In the genomic region with DNA sequence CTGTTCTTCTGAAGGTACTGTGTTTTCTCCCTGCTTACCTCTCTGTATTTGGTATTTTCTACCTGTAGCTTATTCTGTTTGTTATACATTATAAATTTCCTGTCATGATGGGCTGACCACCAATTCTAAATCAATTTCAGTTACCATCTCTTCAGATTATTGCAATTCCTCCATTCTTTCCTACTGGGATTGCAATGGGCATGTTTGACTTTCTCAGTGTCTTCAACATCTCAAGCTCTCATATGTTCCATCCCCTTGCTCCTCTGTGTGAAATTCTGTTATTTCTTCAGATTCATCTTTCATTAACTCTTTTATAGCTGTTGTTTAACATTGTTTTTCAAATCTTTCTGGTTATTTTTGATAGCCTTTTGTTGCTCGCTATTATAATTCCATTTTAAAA, we compare ENCODE assay signal across 23 cellular contexts.
"Had no signal": no experiment of that assay in that cellular context is flagged by ENCODE, and none has a peak within 500 bp of the region (broad histone marks: within the 10 kb centered on the region; RNA-seq: fewer than 3 reads in every experiment).

No MANE protein-coding gene starts in this region.

- H3K4me1 Mint-ChIP-seq: T-helper 17 cell, WTC11 had no signal

- H3K27me3 Mint-ChIP-seq: activated naive CD8-positive, alpha-beta T cell treated with anti-CD3 and anti-CD28 coated beads, Interleukin-2, amount 10 ng/mL, durations not matched to agents 7 days and 5 days; T-helper 17 cell had no signal

- H3K4me3 Mint-ChIP-seq: activated CD8-positive, alpha-beta T cell treated with anti-CD3 and anti-CD28 coated beads, Interleukin-2, amount 10 ng/mL, durations not matched to agents 7 days and 5 days; activated naive CD8-positive, alpha-beta T cell treated with anti-CD3 and anti-CD28 coated beads, Interleukin-2, amount 10 ng/mL, durations not matched to agents 7 days and 5 days; T-helper 17 cell; WTC11 had no signal

- DNase-seq: activated CD4-positive, alpha-beta T cell treated with anti-CD3 and anti-CD28 coated beads for 48 hours; activated CD4-positive, alpha-beta T cell treated with anti-CD3 and anti-CD28 coated beads, Interleukin-2, amount 50 U/mL, for 4 hours; activated CD4-positive, CD25-positive, alpha-beta regulatory T cell treated with anti-CD3 and anti-CD28 coated beads, Interleukin-2, amount 50 U/mL, for 72 hours; activated CD8-positive, alpha-beta memory T cell treated with anti-CD3 and anti-CD28 coated beads, Interleukin-2, amount 50 U/mL, for 48 hours; activated CD8-positive, alpha-beta T cell treated with anti-CD3 and anti-CD28 coated beads, Interleukin-2, amount 10 ng/mL, durations not matched to agents 7 days and 5 days; activated gamma-delta T cell treated with Interleukin-2 at 50 U/mL for 16 hours; activated naive CD4-positive, alpha-beta T cell treated with anti-CD3 and anti-CD28 coated beads, Interleukin-2, amount 50 U/mL, for 16 hours; activated naive CD8-positive, alpha-beta T cell treated with anti-CD3 and anti-CD28 coated beads, Interleukin-2, amount 10 ng/mL, durations not matched to agents 7 days and 5 days; activated T-cell treated with anti-CD3 and anti-CD28 coated beads, Interleukin-2, amount 50 U/mL, for 1 hour; aorta; central memory CD4-positive, alpha-beta T cell; Kasumi-1; NCI-H146; NCI-H187 treated with DMSO at 0.1 percent for 48 hours; NCI-H2081 treated with DMSO at 0.1 percent for 48 hours; NCI-H446; NCI-H524; PC-3; SHP77 treated with DMSO at 0.1 percent for 48 hours; T-helper 17 cell; T-helper 9 cell had no signal

- H3K9me3 Mint-ChIP-seq: activated naive CD8-positive, alpha-beta T cell treated with anti-CD3 and anti-CD28 coated beads, Interleukin-2, amount 10 ng/mL, durations not matched to agents 7 days and 5 days; WTC11 had no signal

- H3K27ac Mint-ChIP-seq: activated CD8-positive, alpha-beta T cell treated with anti-CD3 and anti-CD28 coated beads, Interleukin-2, amount 10 ng/mL, durations not matched to agents 7 days and 5 days; activated naive CD8-positive, alpha-beta T cell treated with anti-CD3 and anti-CD28 coated beads, Interleukin-2, amount 10 ng/mL, durations not matched to agents 7 days and 5 days; WTC11 had no signal

- FAIRE-seq: bronchial epithelial cell had no signal

- ATAC-seq: activated CD8-positive, alpha-beta T cell treated with anti-CD3 and anti-CD28 coated beads, Interleukin-2, amount 10 ng/mL, durations not matched to agents 7 days and 5 days; PC-3; T-helper 17 cell; WTC11 had no signal
